9 cellular contexts compared by ENCODE assay signal in genomic region chr17:68381076-68381900, GRCh38.
DNase-seq lines count a peak whose midpoint lies in the region; ATAC-seq and TF ChIP-seq lines count a peak whose summit lies in the region.
"Had no signal": no experiment of that assay in that cellular context is flagged by ENCODE, and none has a peak within 500 bp of the region (broad histone marks: within the 10 kb centered on the region; RNA-seq: fewer than 3 reads in every experiment).

No MANE protein-coding gene starts in this region.

- H3K9me3 ChIP-seq in PC-9 (ENCODE audit: insufficient read depth, low read depth) (no peaks in the 10 kb centered on the region), stomach (no peaks in the 10 kb centered on the region)

- H3K27me3 Mint-ChIP-seq in activated CD8-positive, alpha-beta T cell treated with anti-CD3 and anti-CD28 coated beads for 36 hours = no peaks in the 10 kb centered on the region
- no peaks in the 10 kb centered on the region for H3K27me3 Mint-ChIP-seq in activated CD8-positive, alpha-beta T cell treated with anti-CD3 and anti-CD28 coated beads, Interleukin-2, amount 10 ng/mL, durations not matched to agents 7 days and 5 days (ENCODE audit: low read depth)

- H3K4me3 ChIP-seq in PC-9 = peak overlapping the region; percentile 9; the same call in 1 of the 2 replicates
- H3K4me3 ChIP-seq in stomach = no peak overlapping the region

- no peaks in the 10 kb centered on the region for H3K79me2 ChIP-seq in PC-9 (ENCODE audit: low read depth)

- no peaks in the 10 kb centered on the region for H3K27me3 ChIP-seq in PC-9 (ENCODE audit: insufficient read depth, low read depth)
- no peaks in the 10 kb centered on the region for H3K27me3 ChIP-seq in stomach

- no TSS peak for BruUV-seq in PC-9 (replicated peaks; lab: Mats Ljungman, UMichigan)

- peak overlapping the region; percentile 10; the same call in 1 of the 2 replicates for H2AFZ ChIP-seq in PC-9

- H3K4me2 ChIP-seq in PC-9 = peak overlapping the region; percentile 64

- intact Hi-C loops in activated CD8-positive, alpha-beta T cell treated with anti-CD3 and anti-CD28 coated beads for 36 hours (cut with micrococcal nuclease) = no loop called here
- intact Hi-C loops in PC-9 (cut with micrococcal nuclease; ENCODE audit: unreplicated experiment) (no loop called here), stomach (cut with DNase I; ENCODE audit: low total_unique reads) (no loop called here)

- H3K36me3 ChIP-seq in PC-9 (ENCODE audit: low read depth) (no peaks in the 10 kb centered on the region), stomach (no peaks in the 10 kb centered on the region)

- H3K4me1 Mint-ChIP-seq in activated CD8-positive, alpha-beta T cell treated with anti-CD3 and anti-CD28 coated beads for 36 hours (ENCODE audit: low read depth) = peaks cover 24% of the 10 kb centered on the region
- H3K4me1 Mint-ChIP-seq in activated CD8-positive, alpha-beta T cell treated with anti-CD3 and anti-CD28 coated beads, Interleukin-2, amount 10 ng/mL, durations not matched to agents 7 days and 5 days (ENCODE audit: low read depth) = peaks cover 34% of the 10 kb centered on the region

- POLR2A ChIA-PET in activated CD8-positive, alpha-beta T cell treated with anti-CD3 and anti-CD28 coated beads for 36 hours (lab: Charles Lee) = interaction anchor here (0.9 to 1.1 kb wide), 2 partner anchors 18 to 21 kb away, joined by 3 to 5 read pairs; no protein-coding TSS in a partner anchor
- POLR2A ChIA-PET in activated CD8-positive, alpha-beta T cell treated with anti-CD3 and anti-CD28 coated beads, Interleukin-2, amount 10 ng/mL, durations not matched to agents 7 days and 5 days (lab: Charles Lee) = no interaction called here
- POLR2A ChIA-PET in PC-9 (lab: Charles Lee; ENCODE audit: unreplicated experiment) = no interaction called here

- no peaks in the 10 kb centered on the region for H4K20me1 ChIP-seq in PC-9 (ENCODE audit: insufficient read depth)

- TF ChIP-seq CTCF in activated CD8-positive, alpha-beta T cell treated with anti-CD3 and anti-CD28 coated beads for 36 hours (IDR thresholded peaks at IDR 0.05) = no peak
- TF ChIP-seq CTCF in PC-9 (conservative IDR thresholded peaks at IDR 0.05) (no peak), stomach (IDR thresholded peaks at IDR 0.05) (no peak)

- no peak for TF ChIP-seq POLR2A in stomach (IDR thresholded peaks at IDR 0.05)

- no peaks in the 10 kb centered on the region for H3K36me3 Mint-ChIP-seq in activated CD8-positive, alpha-beta T cell treated with anti-CD3 and anti-CD28 coated beads for 36 hours (ENCODE audit: low read depth)
- no peaks in the 10 kb centered on the region for H3K36me3 Mint-ChIP-seq in activated CD8-positive, alpha-beta T cell treated with anti-CD3 and anti-CD28 coated beads, Interleukin-2, amount 10 ng/mL, durations not matched to agents 7 days and 5 days (ENCODE audit: low read depth)

- no peak for TF ChIP-seq EP300 in stomach (IDR thresholded peaks at IDR 0.05)

- 71 to 77% (median 75%) methylated on average over 15 of the region's 15 CpGs for WGBS in stomach, 5 donors

- H3K4me1 ChIP-seq in PC-9 (replicated peaks; ENCODE audit: insufficient read depth) (peaks cover 62% of the 10 kb centered on the region), stomach (peaks cover 16 to 39% (median 28%) of the 10 kb centered on the region in 4 donors)

- H3K9me3 Mint-ChIP-seq in activated CD8-positive, alpha-beta T cell treated with anti-CD3 and anti-CD28 coated beads for 36 hours = no peaks in the 10 kb centered on the region
- no peaks in the 10 kb centered on the region for H3K9me3 Mint-ChIP-seq in activated CD8-positive, alpha-beta T cell treated with anti-CD3 and anti-CD28 coated beads, Interleukin-2, amount 10 ng/mL, durations not matched to agents 7 days and 5 days (ENCODE audit: insufficient read depth)

- H3K27ac Mint-ChIP-seq in activated CD8-positive, alpha-beta T cell treated with anti-CD3 and anti-CD28 coated beads for 36 hours = no peak overlapping the region
- no peak overlapping the region for H3K27ac Mint-ChIP-seq in activated CD8-positive, alpha-beta T cell treated with anti-CD3 and anti-CD28 coated beads, Interleukin-2, amount 10 ng/mL, durations not matched to agents 7 days and 5 days

- H3F3A ChIP-seq in PC-9 (ENCODE audit: insufficient read depth, low read depth) = peaks cover 56% of the 10 kb centered on the region

- DNase-seq in activated CD8-positive, alpha-beta T cell treated with anti-CD3 and anti-CD28 coated beads for 36 hours = peak; percentile 53
- no peak for DNase-seq in activated CD8-positive, alpha-beta T cell treated with anti-CD3 and anti-CD28 coated beads, Interleukin-2, amount 10 ng/mL, durations not matched to agents 7 days and 5 days
- peak; percentile 30 to 99 for DNase-seq in PC-9
- DNase-seq in fibroblast of gingiva (ENCODE audit: low read depth) = peak; percentile 98
- DNase-seq in stomach = peak; percentile 41
- DNase-seq in activated CD8-positive, alpha-beta memory T cell treated with anti-CD3 and anti-CD28 coated beads, Interleukin-2, amount 50 U/mL, for 4 hours = no peak
- no peak for DNase-seq in NCI-H187 (lab: John Stamatoyannopoulos, UW)
- DNase-seq: NCI-H1694 treated with DMSO at 0.1 percent for 48 hours had no signal

- no peak overlapping the region for H3K4me3 Mint-ChIP-seq in activated CD8-positive, alpha-beta T cell treated with anti-CD3 and anti-CD28 coated beads for 36 hours
- H3K4me3 Mint-ChIP-seq in activated CD8-positive, alpha-beta T cell treated with anti-CD3 and anti-CD28 coated beads, Interleukin-2, amount 10 ng/mL, durations not matched to agents 7 days and 5 days = no peak overlapping the region

- peak overlapping the region; percentile 92 for H3K27ac ChIP-seq in PC-9
- H3K27ac ChIP-seq in stomach = peak overlapping the region in 3 of 5 donors; percentile 44 to 93 (median 88)

- no peaks in the 10 kb centered on the region for H3K9me2 ChIP-seq in PC-9 (ENCODE audit: insufficient read depth)

- CTCF ChIA-PET in activated CD8-positive, alpha-beta T cell treated with anti-CD3 and anti-CD28 coated beads for 36 hours (lab: Charles Lee) = interaction anchor here (0.9 to 1.0 kb wide), 2 partner anchors 17 to 51 kb away, joined by 3 to 4 read pairs; no protein-coding TSS in a partner anchor
- CTCF ChIA-PET in activated CD8-positive, alpha-beta T cell treated with anti-CD3 and anti-CD28 coated beads, Interleukin-2, amount 10 ng/mL, durations not matched to agents 7 days and 5 days (lab: Charles Lee) = interaction anchor here (1.3 to 4.6 kb wide), 4 partner anchors 10 to 89 kb away, joined by 3 to 20 read pairs (median 3); no protein-coding TSS in a partner anchor
- CTCF ChIA-PET in PC-9 (lab: Charles Lee) = no interaction called here

- peak; percentile 40 for ATAC-seq in activated CD8-positive, alpha-beta T cell treated with anti-CD3 and anti-CD28 coated beads for 36 hours
- ATAC-seq in activated CD8-positive, alpha-beta T cell treated with anti-CD3 and anti-CD28 coated beads, Interleukin-2, amount 10 ng/mL, durations not matched to agents 7 days and 5 days = no peak
- ATAC-seq in GM18520 (IDR thresholded peaks at IDR 0.05; ENCODE audit: unreplicated experiment) = no peak

Comparison
In these comparisons a context has a peak if more than half of its experiments do, and no peak if none do; other contexts are left out.
1. DNase-seq: peak in activated CD8-positive, alpha-beta T cell treated with anti-CD3 and anti-CD28 coated beads for 36 hours (single experiment), PC-9 (2 of 2), fibroblast of gingiva (single experiment) and stomach (single experiment); none in activated CD8-positive, alpha-beta T cell treated with anti-CD3 and anti-CD28 coated beads, Interleukin-2, amount 10 ng/mL, durations not matched to agents 7 days and 5 days (single experiment), activated CD8-positive, alpha-beta memory T cell treated with anti-CD3 and anti-CD28 coated beads, Interleukin-2, amount 50 U/mL, for 4 hours (single experiment) and NCI-H187 (0 of 2).